Comparison of ENCODE assay signal across 22 cellular contexts in genomic region chr11:13376838-13377237, GRCh38.
DNase-seq lines count a peak whose midpoint lies in the region; ATAC-seq lines count a peak whose summit lies in the region.
"Had no signal": no experiment of that assay in that cellular context is flagged by ENCODE, and none has a peak within 500 bp of the region (broad histone marks: within the 10 kb centered on the region; RNA-seq: fewer than 3 reads in every experiment).

No MANE protein-coding gene starts in this region.

- H3K27ac Mint-ChIP-seq in activated naive CD8-positive, alpha-beta T cell treated with anti-CD3 and anti-CD28 coated beads, Interleukin-2, amount 10 ng/mL, durations not matched to agents 7 days and 5 days, result peak overlapping the region; percentile 5
- H3K27ac Mint-ChIP-seq in activated naive CD8-positive, alpha-beta T cell treated with anti-CD3 and anti-CD28 coated beads for 36 hours, result no peak overlapping the region
- H3K27ac Mint-ChIP-seq in activated T-helper 17 cell treated with anti-CD3 and anti-CD28 coated beads, Interleukin-2, amount 50 U/mL, for 72 hours, result peak overlapping the region; percentile 82
- peak overlapping the region; percentile 51 to 77 for H3K27ac Mint-ChIP-seq in stimulated activated naive CD8-positive, alpha-beta T cell treated with anti-CD3 and anti-CD28 coated beads, Interleukin-15, amount 100 ng/mL, for 72 hours
- H3K27ac Mint-ChIP-seq: activated CD4-positive, alpha-beta T cell treated with anti-CD3 and anti-CD28 coated beads for 36 hours; stimulated activated memory B cell treated with anti-CD40 and anti-IgM and Interleukin-4, amounts not matched to agents 10 μg/mL and 1 μg/mL and 100 μg/mL, for 72 hours; T-cell had no signal

- DNase-seq in DMS 273 treated with DMSO at 0.1 percent for 48 hours (lab: John Stamatoyannopoulos, UW) (peak; percentile 1), DMS 273 (lab: John Stamatoyannopoulos, UW; ENCODE audit: unreplicated experiment) (no peak), islet precursor cell (no peak)
- no peak for DNase-seq in activated naive CD8-positive, alpha-beta T cell treated with anti-CD3 and anti-CD28 coated beads, Interleukin-2, amount 10 ng/mL, durations not matched to agents 7 days and 5 days
- DNase-seq in activated naive CD8-positive, alpha-beta T cell treated with anti-CD3 and anti-CD28 coated beads for 36 hours, result no peak
- no peak for DNase-seq in stimulated activated naive CD8-positive, alpha-beta T cell treated with anti-CD3 and anti-CD28 coated beads, Interleukin-15, amount 100 ng/mL, for 72 hours
- DNase-seq: activated CD4-positive, alpha-beta T cell treated with anti-CD3 and anti-CD28 coated beads for 36 hours; activated T-cell treated with anti-CD3 and anti-CD28 coated beads, Interleukin-2, amount 50 U/mL, for 72 hours; effector memory CD4-positive, alpha-beta T cell; Karpas-422; NCI-H748 treated with DMSO at 0.1 percent for 48 hours; occipital lobe; OCI-M1; SHP77; small intestine; stimulated activated CD4-positive, alpha-beta T cell treated with anti-CD3 and anti-CD28 coated beads, Interleukin-2, amount 100 ng/mL, for 24 hours; T-cell; tibial artery had no signal

- ATAC-seq in activated naive CD8-positive, alpha-beta T cell treated with anti-CD3 and anti-CD28 coated beads, Interleukin-2, amount 10 ng/mL, durations not matched to agents 7 days and 5 days (ENCODE audit: low read depth), result no peak
- ATAC-seq in activated T-helper 17 cell treated with anti-CD3 and anti-CD28 coated beads, Interleukin-2, amount 50 U/mL, for 72 hours (replicated peaks), result no peak
- no peak for ATAC-seq in stimulated activated naive CD8-positive, alpha-beta T cell treated with anti-CD3 and anti-CD28 coated beads, Interleukin-15, amount 100 ng/mL, for 72 hours
- ATAC-seq in HG02678 (IDR thresholded peaks at IDR 0.05; ENCODE audit: unreplicated experiment), result no peak
- ATAC-seq: activated CD4-positive, alpha-beta T cell treated with anti-CD3 and anti-CD28 coated beads for 36 hours; activated T-cell treated with anti-CD3 and anti-CD28 coated beads, Interleukin-2, amount 50 U/mL, for 72 hours; HCT116; stimulated activated memory B cell treated with anti-CD40 and anti-IgM and Interleukin-4, amounts not matched to agents 10 μg/mL and 1 μg/mL and 100 μg/mL, for 72 hours; T-cell had no signal

- H3K36me3 Mint-ChIP-seq in activated naive CD8-positive, alpha-beta T cell treated with anti-CD3 and anti-CD28 coated beads, Interleukin-2, amount 10 ng/mL, durations not matched to agents 7 days and 5 days, result peaks cover 27% of the 10 kb centered on the region
- peaks cover 14% of the 10 kb centered on the region for H3K36me3 Mint-ChIP-seq in activated naive CD8-positive, alpha-beta T cell treated with anti-CD3 and anti-CD28 coated beads for 36 hours
- H3K36me3 Mint-ChIP-seq in activated T-helper 17 cell treated with anti-CD3 and anti-CD28 coated beads, Interleukin-2, amount 50 U/mL, for 72 hours (ENCODE audit: low read depth), result no peaks in the 10 kb centered on the region

- H3K27me3 Mint-ChIP-seq in activated naive CD8-positive, alpha-beta T cell treated with anti-CD3 and anti-CD28 coated beads, Interleukin-2, amount 10 ng/mL, durations not matched to agents 7 days and 5 days, result no peaks in the 10 kb centered on the region
- H3K27me3 Mint-ChIP-seq in activated naive CD8-positive, alpha-beta T cell treated with anti-CD3 and anti-CD28 coated beads for 36 hours, result no peaks in the 10 kb centered on the region
- no peaks in the 10 kb centered on the region for H3K27me3 Mint-ChIP-seq in activated T-helper 17 cell treated with anti-CD3 and anti-CD28 coated beads, Interleukin-2, amount 50 U/mL, for 72 hours
- H3K27me3 Mint-ChIP-seq in stimulated activated naive CD8-positive, alpha-beta T cell treated with anti-CD3 and anti-CD28 coated beads, Interleukin-15, amount 100 ng/mL, for 72 hours, result no peaks in the 10 kb centered on the region
- H3K27me3 Mint-ChIP-seq: activated CD4-positive, alpha-beta T cell treated with anti-CD3 and anti-CD28 coated beads for 36 hours; stimulated activated memory B cell treated with anti-CD40 and anti-IgM and Interleukin-4, amounts not matched to agents 10 μg/mL and 1 μg/mL and 100 μg/mL, for 72 hours; T-cell had no signal

- no peak overlapping the region for H3K4me3 Mint-ChIP-seq in activated naive CD8-positive, alpha-beta T cell treated with anti-CD3 and anti-CD28 coated beads, Interleukin-2, amount 10 ng/mL, durations not matched to agents 7 days and 5 days
- H3K4me3 Mint-ChIP-seq in activated naive CD8-positive, alpha-beta T cell treated with anti-CD3 and anti-CD28 coated beads for 36 hours, result no peak overlapping the region
- no peak overlapping the region for H3K4me3 Mint-ChIP-seq in activated T-helper 17 cell treated with anti-CD3 and anti-CD28 coated beads, Interleukin-2, amount 50 U/mL, for 72 hours
- no peak overlapping the region for H3K4me3 Mint-ChIP-seq in stimulated activated naive CD8-positive, alpha-beta T cell treated with anti-CD3 and anti-CD28 coated beads, Interleukin-15, amount 100 ng/mL, for 72 hours
- H3K4me3 Mint-ChIP-seq: activated CD4-positive, alpha-beta T cell treated with anti-CD3 and anti-CD28 coated beads for 36 hours; activated T-cell treated with anti-CD3 and anti-CD28 coated beads, Interleukin-2, amount 50 U/mL, for 72 hours; stimulated activated memory B cell treated with anti-CD40 and anti-IgM and Interleukin-4, amounts not matched to agents 10 μg/mL and 1 μg/mL and 100 μg/mL, for 72 hours; T-cell had no signal

- no peaks in the 10 kb centered on the region for H3K9me3 Mint-ChIP-seq in activated naive CD8-positive, alpha-beta T cell treated with anti-CD3 and anti-CD28 coated beads, Interleukin-2, amount 10 ng/mL, durations not matched to agents 7 days and 5 days
- H3K9me3 Mint-ChIP-seq in activated naive CD8-positive, alpha-beta T cell treated with anti-CD3 and anti-CD28 coated beads for 36 hours, result no peaks in the 10 kb centered on the region
- no peaks in the 10 kb centered on the region for H3K9me3 Mint-ChIP-seq in activated T-helper 17 cell treated with anti-CD3 and anti-CD28 coated beads, Interleukin-2, amount 50 U/mL, for 72 hours
- H3K9me3 Mint-ChIP-seq in stimulated activated naive CD8-positive, alpha-beta T cell treated with anti-CD3 and anti-CD28 coated beads, Interleukin-15, amount 100 ng/mL, for 72 hours, result no peaks in the 10 kb centered on the region
- H3K9me3 Mint-ChIP-seq: activated T-cell treated with anti-CD3 and anti-CD28 coated beads, Interleukin-2, amount 50 U/mL, for 72 hours; stimulated activated memory B cell treated with anti-CD40 and anti-IgM and Interleukin-4, amounts not matched to agents 10 μg/mL and 1 μg/mL and 100 μg/mL, for 72 hours; T-cell had no signal

- peaks cover 1% of the 10 kb centered on the region for H3K4me1 Mint-ChIP-seq in activated naive CD8-positive, alpha-beta T cell treated with anti-CD3 and anti-CD28 coated beads, Interleukin-2, amount 10 ng/mL, durations not matched to agents 7 days and 5 days
- no peaks in the 10 kb centered on the region for H3K4me1 Mint-ChIP-seq in activated naive CD8-positive, alpha-beta T cell treated with anti-CD3 and anti-CD28 coated beads for 36 hours
- peaks cover 8% of the 10 kb centered on the region for H3K4me1 Mint-ChIP-seq in activated T-helper 17 cell treated with anti-CD3 and anti-CD28 coated beads, Interleukin-2, amount 50 U/mL, for 72 hours
- no peaks in the 10 kb centered on the region for H3K4me1 Mint-ChIP-seq in stimulated activated naive CD8-positive, alpha-beta T cell treated with anti-CD3 and anti-CD28 coated beads, Interleukin-15, amount 100 ng/mL, for 72 hours
- H3K4me1 Mint-ChIP-seq: activated CD4-positive, alpha-beta T cell treated with anti-CD3 and anti-CD28 coated beads for 36 hours; stimulated activated memory B cell treated with anti-CD40 and anti-IgM and Interleukin-4, amounts not matched to agents 10 μg/mL and 1 μg/mL and 100 μg/mL, for 72 hours; T-cell had no signal

- POLR2A ChIA-PET in activated naive CD8-positive, alpha-beta T cell treated with anti-CD3 and anti-CD28 coated beads, Interleukin-2, amount 10 ng/mL, durations not matched to agents 7 days and 5 days (lab: Charles Lee), result no interaction called here
